Comparison of ENCODE assay signal across 10 cellular contexts in the genomic region with DNA sequence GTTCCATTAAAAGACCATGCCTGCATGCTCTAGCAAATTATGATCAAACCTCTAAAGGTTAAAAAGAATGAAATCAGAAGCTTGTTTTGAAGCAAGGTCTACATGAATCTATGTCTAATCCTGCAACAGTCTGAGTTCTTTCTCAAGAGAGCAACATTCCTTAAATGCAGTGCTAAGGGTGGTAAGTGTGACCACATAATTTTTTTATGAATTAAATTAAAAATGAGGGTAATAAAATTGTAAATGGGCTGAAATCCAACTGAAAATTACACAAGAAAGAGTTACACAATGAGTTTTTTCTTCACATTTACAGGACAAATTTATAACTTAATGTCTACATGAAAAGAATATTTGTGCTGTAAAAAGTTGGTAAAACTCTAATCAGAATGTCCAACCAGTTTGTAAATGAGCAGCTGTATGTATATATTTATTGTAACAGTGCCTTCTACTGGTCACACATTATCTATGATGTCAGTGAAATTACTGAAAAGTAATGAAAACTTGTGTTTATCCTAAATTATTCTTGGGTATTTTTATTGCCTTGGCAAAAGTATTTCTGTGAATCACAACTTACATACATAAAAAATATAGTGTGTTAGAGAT.
DNase-seq lines count a peak whose midpoint lies in the region; ATAC-seq, FAIRE-seq and TF ChIP-seq lines count a peak whose summit lies in the region.
"Had no signal": no experiment of that assay in that cellular context is flagged by ENCODE, and none has a peak within 500 bp of the region (broad histone marks: within the 10 kb centered on the region; RNA-seq: fewer than 3 reads in every experiment).

No MANE protein-coding gene starts in this region.

- peak overlapping the region; percentile 68 for H3K9ac ChIP-seq in smooth muscle cell (ENCODE audit: low read depth)

- in situ Hi-C loops in KBM-7 (cut with MboI; ENCODE audit: low pct_unique_long_range_greater_than_20kb, low sequenced_read_pairs), result no loop called here
- in situ Hi-C loops in G401 (cut with HindIII; ENCODE audit: low sequenced_read_pairs), result no loop called here

- DNase-seq in SIG-M5 treated with dmso at 0.1 percent for 504 hours (lab: John Stamatoyannopoulos, UW; ENCODE audit: unreplicated experiment), result peak; percentile 1
- DNase-seq in SIG-M5 (lab: John Stamatoyannopoulos, UW), result no peak
- peak; percentile 7 for DNase-seq in NB4 (ENCODE audit: low read depth)
- no peak for DNase-seq in smooth muscle cell (lab: John Stamatoyannopoulos, UW; ENCODE audit: unreplicated experiment)
- DNase-seq in KBM-7, result no peak
- no peak for DNase-seq in G401 (ENCODE audit: low spot score)
- DNase-seq: CD4-positive, alpha-beta T cell; effector memory CD4-positive, alpha-beta T cell had no signal

- peak overlapping the region; percentile 88 for H3K27ac ChIP-seq in smooth muscle cell (ENCODE audit: low read depth)

- H3K79me2 ChIP-seq in smooth muscle cell (ENCODE audit: low read depth), result peaks cover 95% of the 10 kb centered on the region

- FAIRE-seq in endometrium (lab: Jason Lieb, UNC), result peak; percentile 84

- H3K27me3 ChIP-seq in smooth muscle cell (ENCODE audit: low read depth), result no peaks in the 10 kb centered on the region

- no peak for TF ChIP-seq CTCF in NB4 (IDR thresholded peaks at IDR 0.05; ENCODE audit: low read depth, low read length)
- TF ChIP-seq CTCF in smooth muscle cell (IDR thresholded peaks at IDR 0.05; ENCODE audit: borderline replicate concordance, insufficient read depth, poor library complexity, severe bottlenecking), result peak; percentile 55

- H3F3A ChIP-seq in smooth muscle cell (ENCODE audit: low read depth), result no peaks in the 10 kb centered on the region

- no peaks in the 10 kb centered on the region for H3K9me3 ChIP-seq in smooth muscle cell (replicated peaks; ENCODE audit: low read depth)

- ATAC-seq in GM21526 (IDR thresholded peaks at IDR 0.05; ENCODE audit: low FRiP score, unreplicated experiment), result no peak

- peak overlapping the region; percentile 85 for H2AFZ ChIP-seq in smooth muscle cell (ENCODE audit: low read depth)

- no peak overlapping the region for H3K4me3 ChIP-seq in NB4 (ENCODE audit: low read depth, low read length)
- peak overlapping the region; percentile 36 for H3K4me3 ChIP-seq in smooth muscle cell

- H3K4me2 ChIP-seq in smooth muscle cell, result peak overlapping the region; percentile 83

- H3K36me3 ChIP-seq in smooth muscle cell (ENCODE audit: low read depth), result no peaks in the 10 kb centered on the region

- TF ChIP-seq POLR2A in NB4 (IDR thresholded peaks at IDR 0.05; ENCODE audit: extremely low read depth, insufficient read length), result no peak

- H3K4me1 ChIP-seq in smooth muscle cell (ENCODE audit: low read depth), result peaks cover 56% of the 10 kb centered on the region

- H4K20me1 ChIP-seq in smooth muscle cell (ENCODE audit: low read depth), result no peaks in the 10 kb centered on the region

Comparison
In these comparisons a context has a peak if more than half of its experiments do, and no peak if none do; other contexts are left out.
1. DNase-seq: peak in SIG-M5 treated with dmso at 0.1 percent for 504 hours (single experiment) and NB4 (single experiment); none in SIG-M5 (single experiment), smooth muscle cell (single experiment), KBM-7 (single experiment) and G401 (single experiment).